ENCODE assay signal across 8 cellular contexts in genomic region chr16:3152022-3152272, GRCh38. TPM values are rescaled to one million over a fixed set of nuclear protein-coding genes. Genes with fewer than 3 reads are reported as not detected.
A peak's percentile ranks its signal among the peaks of the same experiment; 100 is the strongest.
DNase-seq lines count a peak whose midpoint lies in the region; ATAC-seq and TF ChIP-seq lines count a peak whose summit lies in the region.

No MANE protein-coding gene starts in this region.

- no peak for ATAC-seq in activated naive CD8-positive, alpha-beta T cell treated with anti-CD3 and anti-CD28 coated beads, Interleukin-2, amount 50 U/mL, for 24 hours
- no peak for ATAC-seq in left lung
- ATAC-seq in aorta (ENCODE audit: low FRiP score) = no peak
- ATAC-seq in HG03280 (IDR thresholded peaks at IDR 0.05; ENCODE audit: unreplicated experiment) = no peak
- ATAC-seq in HG03571 (IDR thresholded peaks at IDR 0.05; ENCODE audit: unreplicated experiment) = no peak

- H3K36me3 ChIP-seq in left lung (no peaks in the 10 kb centered on the region), aorta (ENCODE audit: control insufficient read depth in 1 of 2, insufficient read depth in 2 of 2, low read length in 1 of 2) (no peaks in the 10 kb centered on the region)

- DNase-seq in stimulated activated CD4-positive, alpha-beta T cell treated with anti-CD3 and anti-CD28 coated beads, Interleukin-15, amount 100 ng/mL, for 24 hours = peak; percentile 45
- no peak for DNase-seq in stimulated activated CD4-positive, alpha-beta T cell treated with anti-CD3 and anti-CD28 coated beads, Interleukin-4, amount 100 ng/mL, for 4 hours
- DNase-seq in activated naive CD8-positive, alpha-beta T cell treated with anti-CD3 and anti-CD28 coated beads, Interleukin-2, amount 50 U/mL, for 24 hours = peak; percentile 40
- DNase-seq in left lung (peak in 1 of 2 donors; percentile 45), aorta (peak; percentile 33 to 69), AG20443 (ENCODE audit: low spot score) (no peak)

- no peak for TF ChIP-seq CTCF in left lung (IDR thresholded peaks at IDR 0.05)

- peak overlapping the region; percentile 50 to 58 for H3K27ac ChIP-seq in left lung
- H3K27ac ChIP-seq in aorta (ENCODE audit: low read depth in 1 of 2, low read length in 2 of 2) = no peak overlapping the region

- intact Hi-C loops in left lung (cut with DNase I) = no loop called here
- intact Hi-C loops in aorta (cut with DNase I) = no loop called here

- H3K36me3 Mint-ChIP-seq in activated naive CD8-positive, alpha-beta T cell treated with anti-CD3 and anti-CD28 coated beads, Interleukin-2, amount 50 U/mL, for 24 hours (ENCODE audit: low read depth) = peaks cover 6% of the 10 kb centered on the region

- peak overlapping the region; percentile 80 for H3K4me3 Mint-ChIP-seq in activated naive CD8-positive, alpha-beta T cell treated with anti-CD3 and anti-CD28 coated beads, Interleukin-2, amount 50 U/mL, for 24 hours

- H3K27me3 ChIP-seq in left lung = peaks cover 0 to 43% of the 10 kb centered on the region in 2 donors
- H3K27me3 ChIP-seq in aorta (ENCODE audit: control insufficient read depth in 1 of 2, insufficient read depth in 2 of 2, low read length in 1 of 2) = no peaks in the 10 kb centered on the region

- H3K4me1 ChIP-seq in left lung = peaks cover 3 to 37% of the 10 kb centered on the region in 2 donors
- H3K4me1 ChIP-seq in aorta (ENCODE audit: control insufficient read depth in 1 of 2, insufficient read depth in 2 of 2, low read length in 2 of 2) = no peaks in the 10 kb centered on the region

- peaks cover 29% of the 10 kb centered on the region for H3K4me1 Mint-ChIP-seq in activated naive CD8-positive, alpha-beta T cell treated with anti-CD3 and anti-CD28 coated beads, Interleukin-2, amount 50 U/mL, for 24 hours

- peak overlapping the region; percentile 98 for H3K27ac Mint-ChIP-seq in activated naive CD8-positive, alpha-beta T cell treated with anti-CD3 and anti-CD28 coated beads, Interleukin-2, amount 50 U/mL, for 24 hours

- H3K9me3 Mint-ChIP-seq in activated naive CD8-positive, alpha-beta T cell treated with anti-CD3 and anti-CD28 coated beads, Interleukin-2, amount 50 U/mL, for 24 hours = peaks cover 4% of the 10 kb centered on the region

- peaks cover 10% of the 10 kb centered on the region for H3K27me3 Mint-ChIP-seq in activated naive CD8-positive, alpha-beta T cell treated with anti-CD3 and anti-CD28 coated beads, Interleukin-2, amount 50 U/mL, for 24 hours

- no peaks in the 10 kb centered on the region for H3K9me3 ChIP-seq in left lung
- no peaks in the 10 kb centered on the region for H3K9me3 ChIP-seq in aorta (ENCODE audit: control insufficient read depth, low read length)

- H3K4me3 ChIP-seq in left lung = peak overlapping the region in 1 of 2 donors; percentile 39
- H3K4me3 ChIP-seq in aorta (ENCODE audit: low read length in 2 of 2) = no peak overlapping the region

- 3 to 5% methylated on average over 15 of the region's 15 CpGs for WGBS in aorta, 2 donors

RNA-seq across cellular contexts. Expression of gene ZNF213, which starts 17.1 kb away (rescaled TPM):
- total RNA-seq in left lung (10 to 100 TPM in 1 of 2 donors, 1 to 10 TPM in 1; 8.4 to 12.0 TPM), aorta (1 to 10 TPM; 8.0 to 8.6 TPM)
- 1 to 10 TPM; 2.3 to 5.6 TPM for polyA plus RNA-seq in aorta

RNA-seq across cellular contexts. Expression of gene OR1F1, which starts 36.1 kb away (rescaled TPM):
- total RNA-seq in left lung (not detected), aorta (not detected)
- not detected for polyA plus RNA-seq in aorta

RNA-seq across cellular contexts. Expression of gene ZNF205, which starts 39.6 kb away (rescaled TPM):
- total RNA-seq in left lung = 10 to 100 TPM in 1 of 2 donors, 1 to 10 TPM in 1; 9.7 to 11.8 TPM
- total RNA-seq in aorta = 10 to 100 TPM in 1 of 2 donors, 1 to 10 TPM in 1; 7.1 to 10.0 TPM
- polyA plus RNA-seq in aorta = 10 to 100 TPM in 1 of 2 donors, 1 to 10 TPM in 1; 8.9 to 36.6 TPM

RNA-seq across cellular contexts. Expression of gene ZSCAN10, which starts 52.9 kb away (rescaled TPM):
- total RNA-seq in left lung = not detected
- not detected for total RNA-seq in aorta
- polyA plus RNA-seq in aorta = not detected

Comparison
In these comparisons a context has a peak if more than half of its experiments do, and no peak if none do; other contexts are left out.
1. DNase-seq: peak in stimulated activated CD4-positive, alpha-beta T cell treated with anti-CD3 and anti-CD28 coated beads, Interleukin-15, amount 100 ng/mL, for 24 hours (single experiment), activated naive CD8-positive, alpha-beta T cell treated with anti-CD3 and anti-CD28 coated beads, Interleukin-2, amount 50 U/mL, for 24 hours (single experiment) and aorta (2 of 2); none in stimulated activated CD4-positive, alpha-beta T cell treated with anti-CD3 and anti-CD28 coated beads, Interleukin-4, amount 100 ng/mL, for 4 hours (0 of 2) and AG20443 (single experiment).
2. H3K27ac ChIP-seq: peak in left lung (2 of 2); none in aorta (0 of 2).